ENCODE assay signal across 17 cellular contexts in genomic region chrX:110449312-110449711, GRCh38.
"Had no signal": no experiment of that assay in that cellular context is flagged by ENCODE, and none has a peak within 500 bp of the region (broad histone marks: within the 10 kb centered on the region; RNA-seq: fewer than 3 reads in every experiment).

No MANE protein-coding gene starts in this region.

- H3K4me3 Mint-ChIP-seq: activated CD4-positive, alpha-beta memory T cell treated with anti-CD3 and anti-CD28 coated beads, Interleukin-2, amount 10 ng/mL, durations not matched to agents 7 days and 5 days; activated CD4-positive, alpha-beta T cell treated with anti-CD3 and anti-CD28 coated beads for 36 hours; activated CD4-positive, alpha-beta T cell treated with anti-CD3 and anti-CD28 coated beads, Interleukin-2, amount 10 ng/mL, durations not matched to agents 7 days and 5 days; activated CD8-positive, alpha-beta memory T cell treated with anti-CD3 and anti-CD28 coated beads, Interleukin-2, amount 10 ng/mL, durations not matched to agents 7 days and 5 days; activated CD8-positive, alpha-beta T cell treated with anti-CD3 and anti-CD28 coated beads, Interleukin-2, amount 10 ng/mL, durations not matched to agents 7 days and 5 days; activated naive CD4-positive, alpha-beta T cell treated with anti-CD3 and anti-CD28 coated beads for 36 hours; activated naive CD8-positive, alpha-beta T cell treated with anti-CD3 and anti-CD28 coated beads for 36 hours; activated T-cell treated with anti-CD3 and anti-CD28 coated beads, Interleukin-2, amount 50 U/mL, for 24 hours; brain; central memory CD8-positive, alpha-beta T cell; T-helper 1 cell treated with Interleukin-12 subunit alpha and Interleukin-12 subunit beta and Interleukin-4 antibody, amounts not matched to agents 30 μg/mL and 1 μg/mL, for 36 hours; WTC11 had no signal

- H3K36me3 ChIP-seq: adrenal gland, cardiac muscle cell, WERI-Rb-1 had no signal

- H3K4me1 Mint-ChIP-seq: activated CD4-positive, alpha-beta memory T cell treated with anti-CD3 and anti-CD28 coated beads, Interleukin-2, amount 10 ng/mL, durations not matched to agents 7 days and 5 days; activated CD4-positive, alpha-beta T cell treated with anti-CD3 and anti-CD28 coated beads for 36 hours; activated CD4-positive, alpha-beta T cell treated with anti-CD3 and anti-CD28 coated beads, Interleukin-2, amount 10 ng/mL, durations not matched to agents 7 days and 5 days; activated CD8-positive, alpha-beta memory T cell treated with anti-CD3 and anti-CD28 coated beads, Interleukin-2, amount 10 ng/mL, durations not matched to agents 7 days and 5 days; activated naive CD8-positive, alpha-beta T cell treated with anti-CD3 and anti-CD28 coated beads for 36 hours; central memory CD8-positive, alpha-beta T cell had no signal

- H3K27ac ChIP-seq: adrenal gland, cardiac muscle cell, WERI-Rb-1 had no signal

- H3K27me3 Mint-ChIP-seq: activated CD4-positive, alpha-beta T cell treated with anti-CD3 and anti-CD28 coated beads for 36 hours had no signal

- H3K4me3 ChIP-seq: adrenal gland, cardiac muscle cell had no signal

- H3K4me1 ChIP-seq: adrenal gland had no signal

- H3K36me3 Mint-ChIP-seq: activated CD8-positive, alpha-beta memory T cell treated with anti-CD3 and anti-CD28 coated beads, Interleukin-2, amount 10 ng/mL, durations not matched to agents 7 days and 5 days; activated naive CD4-positive, alpha-beta T cell treated with anti-CD3 and anti-CD28 coated beads, Interleukin-2, amount 50 U/mL, for 72 hours; activated naive CD8-positive, alpha-beta T cell treated with anti-CD3 and anti-CD28 coated beads for 36 hours; brain; WTC11 had no signal

- DNase-seq: activated naive CD4-positive, alpha-beta T cell treated with anti-CD3 and anti-CD28 coated beads, Interleukin-2, amount 50 U/mL, for 16 hours; activated naive CD8-positive, alpha-beta T cell treated with anti-CD3 and anti-CD28 coated beads for 36 hours had no signal

- H3K9me3 ChIP-seq: adrenal gland had no signal

- H3K9me3 Mint-ChIP-seq: activated CD4-positive, alpha-beta memory T cell treated with anti-CD3 and anti-CD28 coated beads, Interleukin-2, amount 10 ng/mL, durations not matched to agents 7 days and 5 days; activated CD4-positive, alpha-beta T cell treated with anti-CD3 and anti-CD28 coated beads, Interleukin-2, amount 10 ng/mL, durations not matched to agents 7 days and 5 days; activated naive CD4-positive, alpha-beta T cell treated with anti-CD3 and anti-CD28 coated beads for 36 hours; activated naive CD4-positive, alpha-beta T cell treated with anti-CD3 and anti-CD28 coated beads, Interleukin-2, amount 50 U/mL, for 72 hours; activated naive CD8-positive, alpha-beta T cell treated with anti-CD3 and anti-CD28 coated beads for 36 hours; activated T-cell treated with anti-CD3 and anti-CD28 coated beads, Interleukin-2, amount 50 U/mL, for 24 hours; brain; central memory CD8-positive, alpha-beta T cell; T-helper 1 cell treated with Interleukin-12 subunit alpha and Interleukin-12 subunit beta and Interleukin-4 antibody, amounts not matched to agents 30 μg/mL and 1 μg/mL, for 36 hours; WTC11 had no signal

- H3K27ac Mint-ChIP-seq: activated CD4-positive, alpha-beta memory T cell treated with anti-CD3 and anti-CD28 coated beads, Interleukin-2, amount 10 ng/mL, durations not matched to agents 7 days and 5 days; activated CD4-positive, alpha-beta T cell treated with anti-CD3 and anti-CD28 coated beads for 36 hours; activated CD4-positive, alpha-beta T cell treated with anti-CD3 and anti-CD28 coated beads, Interleukin-2, amount 10 ng/mL, durations not matched to agents 7 days and 5 days; activated CD8-positive, alpha-beta memory T cell treated with anti-CD3 and anti-CD28 coated beads, Interleukin-2, amount 10 ng/mL, durations not matched to agents 7 days and 5 days; activated CD8-positive, alpha-beta T cell treated with anti-CD3 and anti-CD28 coated beads, Interleukin-2, amount 10 ng/mL, durations not matched to agents 7 days and 5 days; activated naive CD4-positive, alpha-beta T cell treated with anti-CD3 and anti-CD28 coated beads for 36 hours; activated naive CD4-positive, alpha-beta T cell treated with anti-CD3 and anti-CD28 coated beads, Interleukin-2, amount 50 U/mL, for 72 hours; activated naive CD8-positive, alpha-beta T cell treated with anti-CD3 and anti-CD28 coated beads for 36 hours; activated T-cell treated with anti-CD3 and anti-CD28 coated beads, Interleukin-2, amount 50 U/mL, for 24 hours; T-helper 1 cell treated with Interleukin-12 subunit alpha and Interleukin-12 subunit beta and Interleukin-4 antibody, amounts not matched to agents 30 μg/mL and 1 μg/mL, for 36 hours; WTC11 had no signal
